ENCODE assay signal across 1 cellular context in genomic region chr22:39519681-39520053, GRCh38.
A peak's percentile ranks its signal among the peaks of the same experiment; 100 is the strongest.
TF ChIP-seq lines count a peak whose summit lies in the region.

No MANE protein-coding gene starts in this region.

TF ChIP-seq in HepG2, 621 proteins besides CTCF, POLR2A, EP300 and RAD21 (continued from another document and continues in another):
- 0 out of 2 replicates have a peak, but pooled peaks have one; percentile 2 for TF ChIP-seq MAZ (IDR thresholded peaks at IDR 0.05; ENCODE audit: borderline replicate concordance, low read depth, low read length)
- TF ChIP-seq MAZ (CRISPR knock-in tag; IDR thresholded peaks at IDR 0.05; ENCODE audit: low read depth), result no peak; the same call in none of the 2 replicates
- TF ChIP-seq ZNF280B (CRISPR knock-in tag; IDR thresholded peaks at IDR 0.05; ENCODE audit: borderline replicate concordance), result peak; percentile 74; the same call in 1 of the 2 replicates
- TF ChIP-seq ZNF143 (CRISPR knock-in tag; IDR thresholded peaks at IDR 0.05), result no peak
- no peak for TF ChIP-seq HIC2 (CRISPR knock-in tag; IDR thresholded peaks at IDR 0.05; ENCODE audit: low read depth)
- no peak for TF ChIP-seq NCOA1 (CRISPR knock-in tag; IDR thresholded peaks at IDR 0.05)
- TF ChIP-seq AGO1 (IDR thresholded peaks at IDR 0.05; ENCODE audit: low read depth, low read length, poor library complexity, severe bottlenecking), result peak; percentile 71
- TF ChIP-seq ZNF513 (CRISPR knock-in tag; conservative IDR thresholded peaks at IDR 0.05), result no peak
- TF ChIP-seq ZNF329 (CRISPR knock-in tag; IDR thresholded peaks at IDR 0.05; ENCODE audit: low read depth), result peak; percentile 67; the same call in 1 of the 2 replicates
- TF ChIP-seq JUN (CRISPR knock-in tag; IDR thresholded peaks at IDR 0.05), result 0 out of 2 replicates have a peak, but pooled peaks have one; percentile 35
- no peak for TF ChIP-seq IKZF5 (CRISPR knock-in tag; IDR thresholded peaks at IDR 0.05)
- TF ChIP-seq ZNF777 (CRISPR knock-in tag; IDR thresholded peaks at IDR 0.05), result no peak
- no peak; the same call in 1 of the 2 replicates for TF ChIP-seq REPIN1 (CRISPR knock-in tag; IDR thresholded peaks at IDR 0.05; ENCODE audit: borderline replicate concordance, low read depth)
- TF ChIP-seq MEIS1 (CRISPR knock-in tag; IDR thresholded peaks at IDR 0.05; ENCODE audit: borderline replicate concordance), result 0 out of 2 replicates have a peak, but pooled peaks have one; percentile 15
- no peak for TF ChIP-seq DMTF1 (CRISPR knock-in tag; IDR thresholded peaks at IDR 0.05)
- TF ChIP-seq ZNF780A (CRISPR knock-in tag; IDR thresholded peaks at IDR 0.05), result no peak
- no peak for TF ChIP-seq ZIK1 (CRISPR knock-in tag; IDR thresholded peaks at IDR 0.05; ENCODE audit: borderline replicate concordance, low read depth)
- no peak for TF ChIP-seq MIER2 (CRISPR knock-in tag; IDR thresholded peaks at IDR 0.05)
- TF ChIP-seq TP53 (CRISPR knock-in tag; conservative IDR thresholded peaks at IDR 0.05), result no peak
- no peak for TF ChIP-seq SMAD3 (CRISPR knock-in tag; IDR thresholded peaks at IDR 0.05)
- no peak; the same call in 1 of the 2 replicates for TF ChIP-seq ZNF704 (CRISPR knock-in tag; IDR thresholded peaks at IDR 0.05; ENCODE audit: borderline replicate concordance)
- no peak for TF ChIP-seq NFE2L1 (CRISPR knock-in tag; IDR thresholded peaks at IDR 0.05; ENCODE audit: borderline replicate concordance)
- no peak for TF ChIP-seq ZNF557 (CRISPR knock-in tag; IDR thresholded peaks at IDR 0.05)
- TF ChIP-seq GABPA (IDR thresholded peaks at IDR 0.05; ENCODE audit: low read depth, low read length), result no peak
- no peak for TF ChIP-seq GABPA (CRISPR knock-in tag; IDR thresholded peaks at IDR 0.05; ENCODE audit: low read depth)
- TF ChIP-seq RCOR2 (CRISPR knock-in tag; IDR thresholded peaks at IDR 0.05), result no peak
- TF ChIP-seq SALL1 (CRISPR knock-in tag; IDR thresholded peaks at IDR 0.05), result peak; percentile 59
- TF ChIP-seq ZNF460 (CRISPR knock-in tag; IDR thresholded peaks at IDR 0.05; ENCODE audit: borderline replicate concordance), result no peak
- TF ChIP-seq HNF1A (IDR thresholded peaks at IDR 0.05; ENCODE audit: low read depth), result no peak
- TF ChIP-seq HNF1A (CRISPR knock-in tag; IDR thresholded peaks at IDR 0.05; ENCODE audit: borderline replicate concordance), result no peak
- 0 out of 2 replicates have a peak, but pooled peaks have one; percentile 58 for TF ChIP-seq ZNF816 (CRISPR knock-in tag; IDR thresholded peaks at IDR 0.05; ENCODE audit: borderline replicate concordance)
- no peak for TF ChIP-seq ZSCAN22 (CRISPR knock-in tag; IDR thresholded peaks at IDR 0.05)
- TF ChIP-seq IKZF1 (IDR thresholded peaks at IDR 0.05), result no peak
- TF ChIP-seq PRDM10 (CRISPR knock-in tag; IDR thresholded peaks at IDR 0.05; ENCODE audit: low read depth), result no peak; the same call in 1 of the 2 replicates
- no peak for TF ChIP-seq TRIM24 (CRISPR knock-in tag; IDR thresholded peaks at IDR 0.05)
- TF ChIP-seq PITX1 (CRISPR knock-in tag; IDR thresholded peaks at IDR 0.05), result no peak
- TF ChIP-seq BORCS8-MEF2B (CRISPR knock-in tag; IDR thresholded peaks at IDR 0.05), result peak; percentile 52; the same call in 1 of the 2 replicates
- TF ChIP-seq USF2 (IDR thresholded peaks at IDR 0.05; ENCODE audit: low read depth, low read length), result no peak
- TF ChIP-seq USF2 (CRISPR knock-in tag; IDR thresholded peaks at IDR 0.05; ENCODE audit: borderline replicate concordance), result no peak
- no peak for TF ChIP-seq ZNF569 (CRISPR knock-in tag; IDR thresholded peaks at IDR 0.05; ENCODE audit: borderline replicate concordance)
- peak; percentile 65 for TF ChIP-seq ZNF883 (CRISPR knock-in tag; IDR thresholded peaks at IDR 0.05; ENCODE audit: not compliant biosample characterization)
- no peak for TF ChIP-seq ZNF207 (IDR thresholded peaks at IDR 0.05; ENCODE audit: borderline replicate concordance)
- no peak for TF ChIP-seq ZNF773 (CRISPR knock-in tag; IDR thresholded peaks at IDR 0.05; ENCODE audit: borderline replicate concordance)
- no peak for TF ChIP-seq SP1 (IDR thresholded peaks at IDR 0.05)
- no peak for TF ChIP-seq SP1 (CRISPR knock-in tag; IDR thresholded peaks at IDR 0.05)
